27 cellular contexts compared by ENCODE assay signal in the genomic region with DNA sequence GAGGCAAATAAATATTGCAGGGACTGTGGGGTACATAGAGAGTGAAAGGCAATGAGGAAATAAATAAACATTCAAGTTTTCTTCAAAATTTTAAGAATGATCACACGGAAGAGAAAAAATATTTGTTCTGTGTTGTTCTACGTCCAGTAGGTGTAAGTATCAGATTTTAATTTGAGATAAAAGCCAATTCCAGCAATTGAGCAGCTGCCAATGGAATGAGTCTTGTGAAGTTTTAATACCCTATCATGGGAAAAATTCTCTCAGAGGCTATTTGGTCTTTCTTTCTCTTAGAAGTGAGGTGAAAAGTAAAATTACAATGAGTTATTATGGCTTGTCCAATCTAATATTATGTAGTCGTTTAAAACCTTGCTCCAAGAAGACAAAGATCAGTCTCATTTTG.
DNase-seq lines count a peak whose midpoint lies in the region; ATAC-seq and TF ChIP-seq lines count a peak whose summit lies in the region.
"Had no signal": no experiment of that assay in that cellular context is flagged by ENCODE, and none has a peak within 500 bp of the region (broad histone marks: within the 10 kb centered on the region; RNA-seq: fewer than 3 reads in every experiment).

No MANE protein-coding gene starts in this region.

- H3K18ac ChIP-seq in mesenchymal stem cell (ENCODE audit: low read depth in 1 of 2, low read length in 2 of 2), result no peak overlapping the region

- no peak for TF ChIP-seq POLR2A in breast epithelium (IDR thresholded peaks at IDR 0.05)

- peak overlapping the region in 1 of 2 experiments; percentile 72 for H2BK12ac ChIP-seq in mesenchymal stem cell (ENCODE audit: low read length in 2 of 2)

- intact Hi-C loops in MCF 10A (cut with micrococcal nuclease) (no loop called here), breast epithelium (cut with DNase I; ENCODE audit: low total_unique reads) (no loop called here)

- peaks cover 5% of the 10 kb centered on the region for H3K79me1 ChIP-seq in mesenchymal stem cell (replicated peaks; ENCODE audit: low read length, poor library complexity, severe bottlenecking)

- H3K14ac ChIP-seq in mesenchymal stem cell (ENCODE audit: low read length in 2 of 2), result no peak overlapping the region

- peak overlapping the region; percentile 86 for H3K27ac Mint-ChIP-seq in MCF 10A (ENCODE audit: low read depth, unreplicated experiment)
- no peak overlapping the region for H3K27ac Mint-ChIP-seq in stimulated activated effector memory CD8-positive, alpha-beta T cell treated with anti-CD3 and anti-CD28 coated beads, Interleukin-12 subunit alpha, Interleukin-12 subunit beta, amount 100 ng/mL, for 72 hours
- H3K27ac Mint-ChIP-seq: activated CD8-positive, alpha-beta T cell treated with anti-CD3 and anti-CD28 coated beads for 36 hours; CD4-positive, alpha-beta T cell; progenitor cell of endocrine pancreas; T-cell; type B pancreatic cell had no signal

- no peaks in the 10 kb centered on the region for H3K9me3 ChIP-seq in breast epithelium
- H3K9me3 ChIP-seq in mesenchymal stem cell (ENCODE audit: control insufficient read depth, low read length), result no peaks in the 10 kb centered on the region
- H3K9me3 ChIP-seq: esophagus squamous epithelium, mucosa of descending colon had no signal

- peak overlapping the region; percentile 12 for H3K9ac ChIP-seq in mesenchymal stem cell (ENCODE audit: low read length)

- H3K36me3 ChIP-seq in breast epithelium (no peaks in the 10 kb centered on the region), mesenchymal stem cell (ENCODE audit: control insufficient read depth in 1 of 2, insufficient read depth in 2 of 2, low read depth in 1 of 2, low read length in 2 of 2) (no peaks in the 10 kb centered on the region)
- H3K36me3 ChIP-seq: esophagus squamous epithelium had no signal

- H4K91ac ChIP-seq in mesenchymal stem cell (ENCODE audit: low read length), result no peak overlapping the region

- H2AK5ac ChIP-seq in mesenchymal stem cell (ENCODE audit: low read length, severe bottlenecking), result no peak overlapping the region

- 60% methylated on average over 2 of the region's 3 CpGs for WGBS in mesenchymal stem cell

- H3K4me3 ChIP-seq in breast epithelium (no peak overlapping the region), mesenchymal stem cell (ENCODE audit: insufficient read depth in 1 of 2, low read depth in 1 of 2, low read length in 2 of 2) (no peak overlapping the region)
- H3K4me3 ChIP-seq: coronary artery, esophagus squamous epithelium, mucosa of descending colon had no signal

- H2BK5ac ChIP-seq in mesenchymal stem cell (ENCODE audit: low read depth, low read length, poor library complexity, severe bottlenecking), result no peak overlapping the region

- no peak for ATAC-seq in stimulated activated effector memory CD8-positive, alpha-beta T cell treated with anti-CD3 and anti-CD28 coated beads, Interleukin-12 subunit alpha, Interleukin-12 subunit beta, amount 100 ng/mL, for 72 hours
- no peak for ATAC-seq in left lobe of liver
- no peak for ATAC-seq in HG02588 (IDR thresholded peaks at IDR 0.05; ENCODE audit: unreplicated experiment)
- ATAC-seq: activated CD8-positive, alpha-beta T cell treated with anti-CD3 and anti-CD28 coated beads for 36 hours; mucosa of descending colon; T-cell had no signal

- BruUV-seq in MCF 10A (replicated peaks; lab: Mats Ljungman, UMichigan), result no TSS peak

- H3K4me2 ChIP-seq in mesenchymal stem cell (ENCODE audit: low read length, poor library complexity, severe bottlenecking), result no peak overlapping the region

- DNase-seq in MCF 10A (ENCODE audit: unreplicated experiment) (no peak), breast epithelium (ENCODE audit: low spot score in 2 of 2) (no peak), astrocyte of the hippocampus (ENCODE audit: low read depth, low spot score) (peak; percentile 45), mesenchymal stem cell (no peak), HUDEP-2 (lab: John Stamatoyannopoulos, UW; ENCODE audit: unreplicated experiment in 76 of 76) (no peak), left lobe of liver (ENCODE audit: low spot score) (no peak)
- no peak for DNase-seq in stimulated activated effector memory CD8-positive, alpha-beta T cell treated with anti-CD3 and anti-CD28 coated beads, Interleukin-12 subunit alpha, Interleukin-12 subunit beta, amount 100 ng/mL, for 72 hours (ENCODE audit: low spot score in 2 of 2)
- DNase-seq: 8988T; activated CD4-positive, alpha-beta T cell treated with anti-CD3 and anti-CD28 coated beads for 1 hour; activated CD8-positive, alpha-beta T cell treated with anti-CD3 and anti-CD28 coated beads for 36 hours; activated gamma-delta T cell treated with Interleukin-2 at 50 U/mL for 16 hours; activated T-cell treated with anti-CD3 and anti-CD28 coated beads for 4 hours; CD4-positive, alpha-beta T cell; DMS 273 treated with DMSO at 0.1 percent for 48 hours; esophagus squamous epithelium; GDM1; MM.1S; mucosa of descending colon; NCI-H1436 treated with DMSO at 0.1 percent for 48 hours; NCI-H2107; NCI-H446 treated with DMSO at 0.1 percent for 48 hours; SIG-M5; T-cell had no signal

- H2BK120ac ChIP-seq in mesenchymal stem cell (ENCODE audit: low read depth, low read length), result no peak overlapping the region

- POLR2A ChIA-PET in MCF 10A (lab: Yijun Ruan, JAX), result interaction anchor here (0.5 to 1.1 kb wide), 3 partner anchors 27 to 194 kb away, joined by 3 to 4 read pairs (median 3); no protein-coding TSS in a partner anchor

- peaks cover 8% of the 10 kb centered on the region for H3K9me3 Mint-ChIP-seq in MCF 10A (ENCODE audit: unreplicated experiment)
- no peaks in the 10 kb centered on the region for H3K9me3 Mint-ChIP-seq in stimulated activated effector memory CD8-positive, alpha-beta T cell treated with anti-CD3 and anti-CD28 coated beads, Interleukin-12 subunit alpha, Interleukin-12 subunit beta, amount 100 ng/mL, for 72 hours
- H3K9me3 Mint-ChIP-seq: CD4-positive, alpha-beta T cell had no signal

- no peak overlapping the region for H3K23ac ChIP-seq in mesenchymal stem cell (ENCODE audit: low read length in 2 of 2)

- H2BK15ac ChIP-seq in mesenchymal stem cell (ENCODE audit: low read depth, poor library complexity, severe bottlenecking), result no peak overlapping the region

- TF ChIP-seq CTCF in MCF 10A (IDR thresholded peaks at IDR 0.05; ENCODE audit: unreplicated experiment) (no peak), breast epithelium (IDR thresholded peaks at IDR 0.05) (no peak)

- no peak overlapping the region for H4K8ac ChIP-seq in mesenchymal stem cell (ENCODE audit: low read length)

- no peaks in the 10 kb centered on the region for H3K27me3 ChIP-seq in breast epithelium
- no peaks in the 10 kb centered on the region for H3K27me3 ChIP-seq in mesenchymal stem cell (ENCODE audit: control insufficient read depth in 1 of 2, insufficient read depth in 1 of 2, low read length in 2 of 2)
- H3K27me3 ChIP-seq: esophagus squamous epithelium had no signal

- H3K27ac ChIP-seq in breast epithelium (no peak overlapping the region), mesenchymal stem cell (ENCODE audit: low read length, poor library complexity, severe bottlenecking) (peak overlapping the region; percentile 91)
- H3K27ac ChIP-seq: coronary artery, esophagus squamous epithelium had no signal

- H3K4me1 Mint-ChIP-seq in MCF 10A (ENCODE audit: insufficient read depth, unreplicated experiment), result peaks cover 25% of the 10 kb centered on the region
- peaks cover 7% of the 10 kb centered on the region for H3K4me1 Mint-ChIP-seq in stimulated activated effector memory CD8-positive, alpha-beta T cell treated with anti-CD3 and anti-CD28 coated beads, Interleukin-12 subunit alpha, Interleukin-12 subunit beta, amount 100 ng/mL, for 72 hours
- H3K4me1 Mint-ChIP-seq: T-cell had no signal

- peak overlapping the region; percentile 17 for H3K4me3 Mint-ChIP-seq in MCF 10A (ENCODE audit: unreplicated experiment)
- no peak overlapping the region for H3K4me3 Mint-ChIP-seq in stimulated activated effector memory CD8-positive, alpha-beta T cell treated with anti-CD3 and anti-CD28 coated beads, Interleukin-12 subunit alpha, Interleukin-12 subunit beta, amount 100 ng/mL, for 72 hours
- H3K4me3 Mint-ChIP-seq: activated CD8-positive, alpha-beta T cell treated with anti-CD3 and anti-CD28 coated beads for 36 hours; CD4-positive, alpha-beta T cell; T-cell; type B pancreatic cell had no signal

- CTCF ChIA-PET in MCF 10A (lab: Yijun Ruan, JAX), result no interaction called here

- H3K27me3 Mint-ChIP-seq in MCF 10A (ENCODE audit: insufficient read depth, unreplicated experiment), result no peaks in the 10 kb centered on the region
- H3K27me3 Mint-ChIP-seq: activated CD8-positive, alpha-beta T cell treated with anti-CD3 and anti-CD28 coated beads for 36 hours; progenitor cell of endocrine pancreas; T-cell; type B pancreatic cell had no signal

- no peak overlapping the region for H2AFZ ChIP-seq in mesenchymal stem cell (ENCODE audit: low read depth, low read length)

- H3K4me1 ChIP-seq in breast epithelium (no peaks in the 10 kb centered on the region), mesenchymal stem cell (ENCODE audit: control insufficient read depth, insufficient read depth, low read depth, low read length) (peaks cover 7% of the 10 kb centered on the region)

- peak overlapping the region in 1 of 2 experiments; percentile 28 for H3K4ac ChIP-seq in mesenchymal stem cell (ENCODE audit: low read depth in 1 of 2, low read length in 2 of 2)

- no peaks in the 10 kb centered on the region for H3K36me3 Mint-ChIP-seq in MCF 10A (ENCODE audit: insufficient read depth, unreplicated experiment)
- no peaks in the 10 kb centered on the region for H3K36me3 Mint-ChIP-seq in stimulated activated effector memory CD8-positive, alpha-beta T cell treated with anti-CD3 and anti-CD28 coated beads, Interleukin-12 subunit alpha, Interleukin-12 subunit beta, amount 100 ng/mL, for 72 hours
- H3K36me3 Mint-ChIP-seq: T-cell, type B pancreatic cell had no signal
